1 cellular context compared by ENCODE assay signal in the genomic region with DNA sequence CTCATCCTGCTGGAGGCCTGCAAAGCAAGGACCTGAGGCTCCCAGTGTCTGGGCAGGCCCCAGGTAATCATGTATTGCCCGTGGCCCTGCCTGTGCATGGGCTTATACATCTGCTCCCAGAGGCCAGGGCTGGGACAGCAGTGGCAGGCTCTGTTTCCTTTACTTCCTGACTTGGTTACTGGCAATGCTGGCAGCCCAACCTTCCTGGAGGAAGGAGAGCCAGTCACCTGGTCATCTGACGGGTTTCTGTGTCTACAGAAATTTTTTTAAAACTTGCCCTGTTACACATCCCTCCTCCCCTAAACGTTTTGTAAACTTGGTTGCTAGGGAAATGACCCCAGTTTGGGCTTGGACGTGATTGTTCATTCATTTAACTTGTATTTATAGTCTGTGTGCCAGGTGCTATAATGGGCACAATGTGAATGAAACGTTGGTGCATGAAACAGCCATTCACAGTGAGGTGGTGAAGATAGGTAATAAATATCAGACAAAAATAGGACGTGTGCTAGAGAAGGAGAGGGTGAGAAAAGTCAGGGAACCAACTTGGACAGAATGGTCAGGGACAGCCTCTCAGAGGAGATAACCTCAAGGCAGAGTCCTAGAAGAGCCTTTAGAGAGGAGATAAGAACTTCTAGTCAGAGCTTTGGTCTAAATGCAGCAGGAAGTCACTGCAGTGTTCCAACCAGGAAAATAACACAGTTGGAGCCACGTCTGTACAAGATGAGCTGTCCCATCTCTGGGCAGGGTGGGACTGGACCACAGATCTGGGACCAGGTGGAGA.
TF ChIP-seq lines count a peak whose summit lies in the region.

No MANE protein-coding gene starts in this region.

TF ChIP-seq in GM12878, 131 proteins besides CTCF, POLR2A, EP300 and RAD21:
- no peak for TF ChIP-seq MYB (IDR thresholded peaks at IDR 0.05; ENCODE audit: borderline replicate concordance, low read depth, low read length)
- TF ChIP-seq GABPA (IDR thresholded peaks at IDR 0.05; ENCODE audit: low read depth): no peak
- TF ChIP-seq ZNF24 (IDR thresholded peaks at IDR 0.05): no peak
- TF ChIP-seq NR2F1 (conservative IDR thresholded peaks at IDR 0.05): no peak
- TF ChIP-seq, protein P1, sequence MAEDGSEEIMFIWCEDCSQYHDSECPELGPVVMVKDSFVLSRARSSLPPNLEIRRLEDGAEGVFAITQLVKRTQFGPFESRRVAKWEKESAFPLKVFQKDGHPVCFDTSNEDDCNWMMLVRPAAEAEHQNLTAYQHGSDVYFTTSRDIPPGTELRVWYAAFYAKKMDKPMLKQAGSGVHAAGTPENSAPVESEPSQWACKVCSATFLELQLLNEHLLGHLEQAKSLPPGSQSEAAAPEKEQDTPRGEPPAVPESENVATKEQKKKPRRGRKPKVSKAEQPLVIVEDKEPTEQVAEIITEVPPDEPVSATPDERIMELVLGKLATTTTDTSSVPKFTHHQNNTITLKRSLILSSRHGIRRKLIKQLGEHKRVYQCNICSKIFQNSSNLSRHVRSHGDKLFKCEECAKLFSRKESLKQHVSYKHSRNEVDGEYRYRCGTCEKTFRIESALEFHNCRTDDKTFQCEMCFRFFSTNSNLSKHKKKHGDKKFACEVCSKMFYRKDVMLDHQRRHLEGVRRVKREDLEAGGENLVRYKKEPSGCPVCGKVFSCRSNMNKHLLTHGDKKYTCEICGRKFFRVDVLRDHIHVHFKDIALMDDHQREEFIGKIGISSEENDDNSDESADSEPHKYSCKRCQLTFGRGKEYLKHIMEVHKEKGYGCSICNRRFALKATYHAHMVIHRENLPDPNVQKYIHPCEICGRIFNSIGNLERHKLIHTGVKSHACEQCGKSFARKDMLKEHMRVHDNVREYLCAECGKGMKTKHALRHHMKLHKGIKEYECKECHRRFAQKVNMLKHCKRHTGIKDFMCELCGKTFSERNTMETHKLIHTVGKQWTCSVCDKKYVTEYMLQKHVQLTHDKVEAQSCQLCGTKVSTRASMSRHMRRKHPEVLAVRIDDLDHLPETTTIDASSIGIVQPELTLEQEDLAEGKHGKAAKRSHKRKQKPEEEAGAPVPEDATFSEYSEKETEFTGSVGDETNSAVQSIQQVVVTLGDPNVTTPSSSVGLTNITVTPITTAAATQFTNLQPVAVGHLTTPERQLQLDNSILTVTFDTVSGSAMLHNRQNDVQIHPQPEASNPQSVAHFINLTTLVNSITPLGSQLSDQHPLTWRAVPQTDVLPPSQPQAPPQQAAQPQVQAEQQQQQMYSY (CRISPR knock-in tag; IDR thresholded peaks at IDR 0.05): no peak
- TF ChIP-seq, protein P2, sequence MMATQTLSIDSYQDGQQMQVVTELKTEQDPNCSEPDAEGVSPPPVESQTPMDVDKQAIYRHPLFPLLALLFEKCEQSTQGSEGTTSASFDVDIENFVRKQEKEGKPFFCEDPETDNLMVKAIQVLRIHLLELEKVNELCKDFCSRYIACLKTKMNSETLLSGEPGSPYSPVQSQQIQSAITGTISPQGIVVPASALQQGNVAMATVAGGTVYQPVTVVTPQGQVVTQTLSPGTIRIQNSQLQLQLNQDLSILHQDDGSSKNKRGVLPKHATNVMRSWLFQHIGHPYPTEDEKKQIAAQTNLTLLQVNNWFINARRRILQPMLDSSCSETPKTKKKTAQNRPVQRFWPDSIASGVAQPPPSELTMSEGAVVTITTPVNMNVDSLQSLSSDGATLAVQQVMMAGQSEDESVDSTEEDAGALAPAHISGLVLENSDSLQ (IDR thresholded peaks at IDR 0.05): no peak
- TF ChIP-seq SPI1 (IDR thresholded peaks at IDR 0.05; ENCODE audit: borderline replicate concordance, insufficient read depth, low read depth, low read length): no peak
- TF ChIP-seq SUZ12 (IDR thresholded peaks at IDR 0.05; ENCODE audit: unreplicated experiment): no peak
- TF ChIP-seq NR2C1 (IDR thresholded peaks at IDR 0.05): no peak
- TF ChIP-seq MTA2 (IDR thresholded peaks at IDR 0.05; ENCODE audit: low read depth): no peak
- TF ChIP-seq, protein P3, sequence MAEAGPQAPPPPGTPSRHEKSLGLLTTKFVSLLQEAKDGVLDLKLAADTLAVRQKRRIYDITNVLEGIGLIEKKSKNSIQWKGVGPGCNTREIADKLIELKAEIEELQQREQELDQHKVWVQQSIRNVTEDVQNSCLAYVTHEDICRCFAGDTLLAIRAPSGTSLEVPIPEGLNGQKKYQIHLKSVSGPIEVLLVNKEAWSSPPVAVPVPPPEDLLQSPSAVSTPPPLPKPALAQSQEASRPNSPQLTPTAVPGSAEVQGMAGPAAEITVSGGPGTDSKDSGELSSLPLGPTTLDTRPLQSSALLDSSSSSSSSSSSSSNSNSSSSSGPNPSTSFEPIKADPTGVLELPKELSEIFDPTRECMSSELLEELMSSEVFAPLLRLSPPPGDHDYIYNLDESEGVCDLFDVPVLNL (IDR thresholded peaks at IDR 0.05; ENCODE audit: low read depth, low read length): no peak
- TF ChIP-seq PML (IDR thresholded peaks at IDR 0.05; ENCODE audit: low read length): no peak
- no peak for TF ChIP-seq SMARCA5 (IDR thresholded peaks at IDR 0.05)
- TF ChIP-seq, protein P4, sequence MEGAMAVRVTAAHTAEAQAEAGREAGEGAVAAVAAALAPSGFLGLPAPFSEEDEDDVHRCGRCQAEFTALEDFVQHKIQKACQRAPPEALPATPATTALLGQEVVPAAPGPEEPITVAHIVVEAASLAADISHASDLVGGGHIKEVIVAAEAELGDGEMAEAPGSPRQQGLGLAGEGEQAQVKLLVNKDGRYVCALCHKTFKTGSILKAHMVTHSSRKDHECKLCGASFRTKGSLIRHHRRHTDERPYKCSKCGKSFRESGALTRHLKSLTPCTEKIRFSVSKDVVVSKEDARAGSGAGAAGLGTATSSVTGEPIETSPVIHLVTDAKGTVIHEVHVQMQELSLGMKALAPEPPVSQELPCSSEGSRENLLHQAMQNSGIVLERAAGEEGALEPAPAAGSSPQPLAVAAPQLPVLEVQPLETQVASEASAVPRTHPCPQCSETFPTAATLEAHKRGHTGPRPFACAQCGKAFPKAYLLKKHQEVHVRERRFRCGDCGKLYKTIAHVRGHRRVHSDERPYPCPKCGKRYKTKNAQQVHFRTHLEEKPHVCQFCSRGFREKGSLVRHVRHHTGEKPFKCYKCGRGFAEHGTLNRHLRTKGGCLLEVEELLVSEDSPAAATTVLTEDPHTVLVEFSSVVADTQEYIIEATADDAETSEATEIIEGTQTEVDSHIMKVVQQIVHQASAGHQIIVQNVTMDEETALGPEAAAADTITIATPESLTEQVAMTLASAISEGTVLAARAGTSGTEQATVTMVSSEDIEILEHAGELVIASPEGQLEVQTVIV (IDR thresholded peaks at IDR 0.05; ENCODE audit: borderline replicate concordance, partially characterized antibody): no peak
- TF ChIP-seq POU2F2 (IDR thresholded peaks at IDR 0.05; ENCODE audit: borderline replicate concordance, low read depth, low read length): no peak
- no peak for TF ChIP-seq LARP7 (IDR thresholded peaks at IDR 0.05)
- TF ChIP-seq BCL11A (IDR thresholded peaks at IDR 0.05; ENCODE audit: low read depth, low read length): no peak
- TF ChIP-seq TCF7 (IDR thresholded peaks at IDR 0.05; ENCODE audit: borderline replicate concordance): no peak
- TF ChIP-seq, protein P5, sequence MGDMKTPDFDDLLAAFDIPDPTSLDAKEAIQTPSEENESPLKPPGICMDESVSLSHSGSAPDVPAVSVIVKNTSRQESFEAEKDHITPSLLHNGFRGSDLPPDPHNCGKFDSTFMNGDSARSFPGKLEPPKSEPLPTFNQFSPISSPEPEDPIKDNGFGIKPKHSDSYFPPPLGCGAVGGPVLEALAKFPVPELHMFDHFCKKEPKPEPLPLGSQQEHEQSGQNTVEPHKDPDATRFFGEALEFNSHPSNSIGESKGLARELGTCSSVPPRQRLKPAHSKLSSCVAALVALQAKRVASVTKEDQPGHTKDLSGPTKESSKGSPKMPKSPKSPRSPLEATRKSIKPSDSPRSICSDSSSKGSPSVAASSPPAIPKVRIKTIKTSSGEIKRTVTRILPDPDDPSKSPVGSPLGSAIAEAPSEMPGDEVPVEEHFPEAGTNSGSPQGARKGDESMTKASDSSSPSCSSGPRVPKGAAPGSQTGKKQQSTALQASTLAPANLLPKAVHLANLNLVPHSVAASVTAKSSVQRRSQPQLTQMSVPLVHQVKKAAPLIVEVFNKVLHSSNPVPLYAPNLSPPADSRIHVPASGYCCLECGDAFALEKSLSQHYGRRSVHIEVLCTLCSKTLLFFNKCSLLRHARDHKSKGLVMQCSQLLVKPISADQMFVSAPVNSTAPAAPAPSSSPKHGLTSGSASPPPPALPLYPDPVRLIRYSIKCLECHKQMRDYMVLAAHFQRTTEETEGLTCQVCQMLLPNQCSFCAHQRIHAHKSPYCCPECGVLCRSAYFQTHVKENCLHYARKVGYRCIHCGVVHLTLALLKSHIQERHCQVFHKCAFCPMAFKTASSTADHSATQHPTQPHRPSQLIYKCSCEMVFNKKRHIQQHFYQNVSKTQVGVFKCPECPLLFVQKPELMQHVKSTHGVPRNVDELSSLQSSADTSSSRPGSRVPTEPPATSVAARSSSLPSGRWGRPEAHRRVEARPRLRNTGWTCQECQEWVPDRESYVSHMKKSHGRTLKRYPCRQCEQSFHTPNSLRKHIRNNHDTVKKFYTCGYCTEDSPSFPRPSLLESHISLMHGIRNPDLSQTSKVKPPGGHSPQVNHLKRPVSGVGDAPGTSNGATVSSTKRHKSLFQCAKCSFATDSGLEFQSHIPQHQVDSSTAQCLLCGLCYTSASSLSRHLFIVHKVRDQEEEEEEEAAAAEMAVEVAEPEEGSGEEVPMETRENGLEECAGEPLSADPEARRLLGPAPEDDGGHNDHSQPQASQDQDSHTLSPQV (IDR thresholded peaks at IDR 0.05): no peak
- TF ChIP-seq EGR1 (IDR thresholded peaks at IDR 0.05; ENCODE audit: borderline replicate concordance in 1 of 2, low read depth in 2 of 2, low read length in 2 of 2): no peak
